ENCODE assay signal across 16 cellular contexts in genomic region chr9:75788006-75788634, GRCh38.
DNase-seq lines count a peak whose midpoint lies in the region; ATAC-seq and TF ChIP-seq lines count a peak whose summit lies in the region.
"Had no signal": no experiment of that assay in that cellular context is flagged by ENCODE, and none has a peak within 500 bp of the region (broad histone marks: within the 10 kb centered on the region; RNA-seq: fewer than 3 reads in every experiment).

No MANE protein-coding gene starts in this region.

- DNase-seq in Daoy (ENCODE audit: low read depth), result peak; percentile 1
- peak; percentile 69 for DNase-seq in T1000 (lab: John Stamatoyannopoulos, UW)
- DNase-seq in fibroblast of the aortic adventitia (ENCODE audit: low read depth), result peak; percentile 6
- peak; percentile 13 for DNase-seq in pons (ENCODE audit: low spot score)
- no peak for DNase-seq in COR-L47 (lab: John Stamatoyannopoulos, UW)
- no peak for DNase-seq in stimulated activated naive CD4-positive, alpha-beta T cell treated with Interleukin-2 at 50 U/mL for 16 hours (lab: John Stamatoyannopoulos, UW)
- DNase-seq in activated CD4-positive, alpha-beta T cell treated with anti-CD3 and anti-CD28 coated beads for 1 hour, result no peak
- DNase-seq: activated T-cell treated with anti-CD3 and anti-CD28 coated beads, Interleukin-2, amount 50 U/mL, for 48 hours; AML-193; hypothalamus; KG1; substantia nigra had no signal

- ATAC-seq in GM18907 (IDR thresholded peaks at IDR 0.05; ENCODE audit: unreplicated experiment), result no peak

- no peak for TF ChIP-seq CTCF in fibroblast of the aortic adventitia (IDR thresholded peaks at IDR 0.05; ENCODE audit: insufficient read depth, low read length)

- H3K4me3 ChIP-seq in fibroblast of the aortic adventitia (ENCODE audit: low read depth, low read length), result no peak overlapping the region
- H3K4me3 ChIP-seq: adrenal gland, prostate gland, SJSA1 had no signal

Comparison
In these comparisons a context has a peak if more than half of its experiments do, and no peak if none do; other contexts are left out.
1. DNase-seq: peak in Daoy (single experiment), T1000 (single experiment), fibroblast of the aortic adventitia (single experiment) and pons (single experiment); none in COR-L47 (single experiment), stimulated activated naive CD4-positive, alpha-beta T cell treated with Interleukin-2 at 50 U/mL for 16 hours (single experiment) and activated CD4-positive, alpha-beta T cell treated with anti-CD3 and anti-CD28 coated beads for 1 hour (single experiment).